In the genomic region with DNA sequence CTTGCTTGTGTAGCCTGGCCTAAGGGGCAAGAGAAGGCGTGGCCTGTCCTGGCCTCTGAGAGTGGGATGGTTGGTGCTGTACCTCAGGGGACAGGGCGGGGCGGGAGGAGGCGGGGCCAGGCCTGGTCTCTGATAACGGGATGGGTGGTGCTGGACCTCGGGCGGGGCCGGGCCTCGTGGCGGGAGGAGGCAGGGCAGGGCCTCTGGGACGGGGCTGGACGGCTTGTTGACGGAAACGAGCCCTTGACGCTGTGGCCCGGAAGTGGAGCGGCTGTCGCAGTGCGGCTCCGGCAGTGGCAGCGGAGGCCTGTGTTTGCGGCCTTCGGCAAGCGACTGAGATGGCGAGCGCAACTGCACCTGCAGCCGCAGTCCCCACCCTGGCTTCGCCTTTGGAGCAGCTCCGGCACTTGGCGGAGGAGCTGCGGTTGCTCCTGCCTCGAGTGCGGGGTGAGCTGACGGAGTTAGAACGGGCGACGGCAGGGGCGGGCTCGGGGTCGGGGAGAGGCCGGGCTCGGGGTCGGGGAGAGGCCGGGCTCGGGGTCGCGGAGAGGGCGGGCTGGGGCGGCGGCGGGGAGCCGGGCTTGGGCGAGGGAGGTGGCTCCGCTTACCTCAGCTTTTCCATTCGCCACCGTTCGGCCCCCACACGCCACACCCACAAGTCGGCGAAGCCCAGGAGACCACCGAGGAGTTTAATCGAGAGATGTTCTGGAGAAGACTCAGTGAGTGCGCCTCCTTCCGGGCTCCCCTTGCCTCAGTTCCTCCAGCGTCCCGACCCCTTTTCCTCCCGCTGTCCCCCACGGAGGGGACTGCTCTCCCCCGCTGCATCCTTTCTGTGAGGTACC, we compare ENCODE assay signal across 1 cellular context.
TF ChIP-seq lines count a peak whose summit lies in the region.

A gene with protein sequence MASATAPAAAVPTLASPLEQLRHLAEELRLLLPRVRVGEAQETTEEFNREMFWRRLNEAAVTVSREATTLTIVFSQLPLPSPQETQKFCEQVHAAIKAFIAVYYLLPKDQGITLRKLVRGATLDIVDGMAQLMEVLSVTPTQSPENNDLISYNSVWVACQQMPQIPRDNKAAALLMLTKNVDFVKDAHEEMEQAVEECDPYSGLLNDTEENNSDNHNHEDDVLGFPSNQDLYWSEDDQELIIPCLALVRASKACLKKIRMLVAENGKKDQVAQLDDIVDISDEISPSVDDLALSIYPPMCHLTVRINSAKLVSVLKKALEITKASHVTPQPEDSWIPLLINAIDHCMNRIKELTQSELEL (plus strand): TSS at position 243 of the 842 bp plus-strand sequence. CDS start 96 bp downstream, at position 339.

TF ChIP-seq in HepG2, 621 proteins besides CTCF, POLR2A, EP300 and RAD21 (continued from another document and continues in another):
- TF ChIP-seq, protein P1, sequence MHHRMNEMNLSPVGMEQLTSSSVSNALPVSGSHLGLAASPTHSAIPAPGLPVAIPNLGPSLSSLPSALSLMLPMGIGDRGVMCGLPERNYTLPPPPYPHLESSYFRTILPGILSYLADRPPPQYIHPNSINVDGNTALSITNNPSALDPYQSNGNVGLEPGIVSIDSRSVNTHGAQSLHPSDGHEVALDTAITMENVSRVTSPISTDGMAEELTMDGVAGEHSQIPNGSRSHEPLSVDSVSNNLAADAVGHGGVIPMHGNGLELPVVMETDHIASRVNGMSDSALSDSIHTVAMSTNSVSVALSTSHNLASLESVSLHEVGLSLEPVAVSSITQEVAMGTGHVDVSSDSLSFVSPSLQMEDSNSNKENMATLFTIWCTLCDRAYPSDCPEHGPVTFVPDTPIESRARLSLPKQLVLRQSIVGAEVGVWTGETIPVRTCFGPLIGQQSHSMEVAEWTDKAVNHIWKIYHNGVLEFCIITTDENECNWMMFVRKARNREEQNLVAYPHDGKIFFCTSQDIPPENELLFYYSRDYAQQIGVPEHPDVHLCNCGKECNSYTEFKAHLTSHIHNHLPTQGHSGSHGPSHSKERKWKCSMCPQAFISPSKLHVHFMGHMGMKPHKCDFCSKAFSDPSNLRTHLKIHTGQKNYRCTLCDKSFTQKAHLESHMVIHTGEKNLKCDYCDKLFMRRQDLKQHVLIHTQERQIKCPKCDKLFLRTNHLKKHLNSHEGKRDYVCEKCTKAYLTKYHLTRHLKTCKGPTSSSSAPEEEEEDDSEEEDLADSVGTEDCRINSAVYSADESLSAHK (CRISPR knock-in tag; IDR thresholded peaks at IDR 0.05; ENCODE audit: borderline replicate concordance) = no peak
- TF ChIP-seq, protein P2, sequence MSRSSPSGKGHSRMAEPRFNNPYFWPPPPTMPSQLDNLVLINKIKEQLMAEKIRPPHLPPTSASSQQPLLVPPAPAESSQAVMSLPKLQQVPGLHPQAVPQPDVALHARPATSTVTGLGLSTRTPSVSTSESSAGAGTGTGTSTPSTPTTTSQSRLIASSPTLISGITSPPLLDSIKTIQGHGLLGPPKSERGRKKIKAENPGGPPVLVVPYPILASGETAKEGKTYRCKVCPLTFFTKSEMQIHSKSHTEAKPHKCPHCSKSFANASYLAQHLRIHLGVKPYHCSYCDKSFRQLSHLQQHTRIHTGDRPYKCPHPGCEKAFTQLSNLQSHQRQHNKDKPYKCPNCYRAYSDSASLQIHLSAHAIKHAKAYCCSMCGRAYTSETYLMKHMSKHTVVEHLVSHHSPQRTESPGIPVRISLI (CRISPR knock-in tag; IDR thresholded peaks at IDR 0.05; ENCODE audit: borderline replicate concordance) = 0 out of 2 replicates have a peak, but pooled peaks have one; percentile 18
- TF ChIP-seq ZFYVE20 (CRISPR knock-in tag; IDR thresholded peaks at IDR 0.05; ENCODE audit: borderline replicate concordance, low read depth) = no peak
- TF ChIP-seq, protein P3, sequence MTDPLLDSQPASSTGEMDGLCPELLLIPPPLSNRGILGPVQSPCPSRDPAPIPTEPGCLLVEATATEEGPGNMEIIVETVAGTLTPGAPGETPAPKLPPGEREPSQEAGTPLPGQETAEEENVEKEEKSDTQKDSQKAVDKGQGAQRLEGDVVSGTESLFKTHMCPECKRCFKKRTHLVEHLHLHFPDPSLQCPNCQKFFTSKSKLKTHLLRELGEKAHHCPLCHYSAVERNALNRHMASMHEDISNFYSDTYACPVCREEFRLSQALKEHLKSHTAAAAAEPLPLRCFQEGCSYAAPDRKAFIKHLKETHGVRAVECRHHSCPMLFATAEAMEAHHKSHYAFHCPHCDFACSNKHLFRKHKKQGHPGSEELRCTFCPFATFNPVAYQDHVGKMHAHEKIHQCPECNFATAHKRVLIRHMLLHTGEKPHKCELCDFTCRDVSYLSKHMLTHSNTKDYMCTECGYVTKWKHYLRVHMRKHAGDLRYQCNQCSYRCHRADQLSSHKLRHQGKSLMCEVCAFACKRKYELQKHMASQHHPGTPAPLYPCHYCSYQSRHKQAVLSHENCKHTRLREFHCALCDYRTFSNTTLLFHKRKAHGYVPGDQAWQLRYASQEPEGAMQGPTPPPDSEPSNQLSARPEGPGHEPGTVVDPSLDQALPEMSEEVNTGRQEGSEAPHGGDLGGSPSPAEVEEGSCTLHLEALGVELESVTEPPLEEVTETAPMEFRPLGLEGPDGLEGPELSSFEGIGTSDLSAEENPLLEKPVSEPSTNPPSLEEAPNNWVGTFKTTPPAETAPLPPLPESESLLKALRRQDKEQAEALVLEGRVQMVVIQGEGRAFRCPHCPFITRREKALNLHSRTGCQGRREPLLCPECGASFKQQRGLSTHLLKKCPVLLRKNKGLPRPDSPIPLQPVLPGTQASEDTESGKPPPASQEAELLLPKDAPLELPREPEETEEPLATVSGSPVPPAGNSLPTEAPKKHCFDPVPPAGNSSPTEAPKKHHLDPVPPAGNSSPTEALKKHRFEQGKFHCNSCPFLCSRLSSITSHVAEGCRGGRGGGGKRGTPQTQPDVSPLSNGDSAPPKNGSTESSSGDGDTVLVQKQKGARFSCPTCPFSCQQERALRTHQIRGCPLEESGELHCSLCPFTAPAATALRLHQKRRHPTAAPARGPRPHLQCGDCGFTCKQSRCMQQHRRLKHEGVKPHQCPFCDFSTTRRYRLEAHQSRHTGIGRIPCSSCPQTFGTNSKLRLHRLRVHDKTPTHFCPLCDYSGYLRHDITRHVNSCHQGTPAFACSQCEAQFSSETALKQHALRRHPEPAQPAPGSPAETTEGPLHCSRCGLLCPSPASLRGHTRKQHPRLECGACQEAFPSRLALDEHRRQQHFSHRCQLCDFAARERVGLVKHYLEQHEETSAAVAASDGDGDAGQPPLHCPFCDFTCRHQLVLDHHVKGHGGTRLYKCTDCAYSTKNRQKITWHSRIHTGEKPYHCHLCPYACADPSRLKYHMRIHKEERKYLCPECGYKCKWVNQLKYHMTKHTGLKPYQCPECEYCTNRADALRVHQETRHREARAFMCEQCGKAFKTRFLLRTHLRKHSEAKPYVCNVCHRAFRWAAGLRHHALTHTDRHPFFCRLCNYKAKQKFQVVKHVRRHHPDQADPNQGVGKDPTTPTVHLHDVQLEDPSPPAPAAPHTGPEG (CRISPR knock-in tag; IDR thresholded peaks at IDR 0.05) = peak; percentile 48; the same call in 1 of the 2 replicates
- TF ChIP-seq, protein P4, sequence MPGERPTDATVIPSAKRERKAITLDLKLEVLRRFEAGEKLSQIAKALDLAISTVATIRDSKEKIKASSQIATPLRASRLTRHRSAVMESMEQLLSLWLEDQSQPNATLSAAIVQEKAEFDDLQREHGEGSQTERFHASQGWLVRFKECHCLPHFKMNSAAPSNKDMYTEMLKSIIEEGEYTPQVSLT (CRISPR knock-in tag; IDR thresholded peaks at IDR 0.05; ENCODE audit: borderline replicate concordance, low read depth) = no peak
- TF ChIP-seq, protein P5, sequence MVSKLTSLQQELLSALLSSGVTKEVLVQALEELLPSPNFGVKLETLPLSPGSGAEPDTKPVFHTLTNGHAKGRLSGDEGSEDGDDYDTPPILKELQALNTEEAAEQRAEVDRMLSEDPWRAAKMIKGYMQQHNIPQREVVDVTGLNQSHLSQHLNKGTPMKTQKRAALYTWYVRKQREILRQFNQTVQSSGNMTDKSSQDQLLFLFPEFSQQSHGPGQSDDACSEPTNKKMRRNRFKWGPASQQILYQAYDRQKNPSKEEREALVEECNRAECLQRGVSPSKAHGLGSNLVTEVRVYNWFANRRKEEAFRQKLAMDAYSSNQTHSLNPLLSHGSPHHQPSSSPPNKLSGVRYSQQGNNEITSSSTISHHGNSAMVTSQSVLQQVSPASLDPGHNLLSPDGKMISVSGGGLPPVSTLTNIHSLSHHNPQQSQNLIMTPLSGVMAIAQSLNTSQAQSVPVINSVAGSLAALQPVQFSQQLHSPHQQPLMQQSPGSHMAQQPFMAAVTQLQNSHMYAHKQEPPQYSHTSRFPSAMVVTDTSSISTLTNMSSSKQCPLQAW (CRISPR knock-in tag; IDR thresholded peaks at IDR 0.05) = peak; percentile 59; the same call in 1 of the 2 replicates
- TF ChIP-seq ZNF138 (CRISPR knock-in tag; IDR thresholded peaks at IDR 0.05; ENCODE audit: low read depth) = peak; percentile 87
- TF ChIP-seq SMARCC2 (IDR thresholded peaks at IDR 0.05) = no peak
- TF ChIP-seq DNMT1 (CRISPR knock-in tag; IDR thresholded peaks at IDR 0.05) = no peak
- TF ChIP-seq ZNF570 (CRISPR knock-in tag; IDR thresholded peaks at IDR 0.05; ENCODE audit: borderline replicate concordance) = no peak
- no peak for TF ChIP-seq ARNT (IDR thresholded peaks at IDR 0.05)
- TF ChIP-seq ZNF101 (CRISPR knock-in tag; IDR thresholded peaks at IDR 0.05; ENCODE audit: borderline replicate concordance, low read depth) = no peak
- peak; percentile 56 for TF ChIP-seq ZC3H13 (CRISPR knock-in tag; IDR thresholded peaks at IDR 0.05)
- peak; percentile 24; the same call in 1 of the 2 replicates for TF ChIP-seq KAT7 (CRISPR knock-in tag; IDR thresholded peaks at IDR 0.05; ENCODE audit: borderline replicate concordance)
- TF ChIP-seq RBM39 (IDR thresholded peaks at IDR 0.05; ENCODE audit: low read depth, low read length, poor library complexity, severe bottlenecking) = peak; percentile 81
- peak; percentile 47 for TF ChIP-seq SKI (IDR thresholded peaks at IDR 0.05; ENCODE audit: partially characterized antibody)
- TF ChIP-seq, protein P6, sequence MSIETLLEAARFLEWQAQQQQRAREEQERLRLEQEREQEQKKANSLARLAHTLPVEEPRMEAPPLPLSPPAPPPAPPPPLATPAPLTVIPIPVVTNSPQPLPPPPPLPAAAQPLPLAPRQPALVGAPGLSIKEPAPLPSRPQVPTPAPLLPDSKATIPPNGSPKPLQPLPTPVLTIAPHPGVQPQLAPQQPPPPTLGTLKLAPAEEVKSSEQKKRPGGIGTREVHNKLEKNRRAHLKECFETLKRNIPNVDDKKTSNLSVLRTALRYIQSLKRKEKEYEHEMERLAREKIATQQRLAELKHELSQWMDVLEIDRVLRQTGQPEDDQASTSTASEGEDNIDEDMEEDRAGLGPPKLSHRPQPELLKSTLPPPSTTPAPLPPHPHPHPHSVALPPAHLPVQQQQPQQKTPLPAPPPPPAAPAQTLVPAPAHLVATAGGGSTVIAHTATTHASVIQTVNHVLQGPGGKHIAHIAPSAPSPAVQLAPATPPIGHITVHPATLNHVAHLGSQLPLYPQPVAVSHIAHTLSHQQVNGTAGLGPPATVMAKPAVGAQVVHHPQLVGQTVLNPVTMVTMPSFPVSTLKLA (IDR thresholded peaks at IDR 0.05) = peak; percentile 91
- TF ChIP-seq ZBTB1 (CRISPR knock-in tag; IDR thresholded peaks at IDR 0.05; ENCODE audit: borderline replicate concordance) = no peak
- TF ChIP-seq, protein P7, sequence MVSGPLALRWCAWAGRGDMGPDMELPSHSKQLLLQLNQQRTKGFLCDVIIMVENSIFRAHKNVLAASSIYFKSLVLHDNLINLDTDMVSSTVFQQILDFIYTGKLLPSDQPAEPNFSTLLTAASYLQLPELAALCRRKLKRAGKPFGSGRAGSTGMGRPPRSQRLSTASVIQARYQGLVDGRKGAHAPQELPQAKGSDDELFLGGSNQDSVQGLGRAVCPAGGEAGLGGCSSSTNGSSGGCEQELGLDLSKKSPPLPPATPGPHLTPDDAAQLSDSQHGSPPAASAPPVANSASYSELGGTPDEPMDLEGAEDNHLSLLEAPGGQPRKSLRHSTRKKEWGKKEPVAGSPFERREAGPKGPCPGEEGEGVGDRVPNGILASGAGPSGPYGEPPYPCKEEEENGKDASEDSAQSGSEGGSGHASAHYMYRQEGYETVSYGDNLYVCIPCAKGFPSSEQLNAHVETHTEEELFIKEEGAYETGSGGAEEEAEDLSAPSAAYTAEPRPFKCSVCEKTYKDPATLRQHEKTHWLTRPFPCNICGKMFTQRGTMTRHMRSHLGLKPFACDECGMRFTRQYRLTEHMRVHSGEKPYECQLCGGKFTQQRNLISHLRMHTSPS (CRISPR knock-in tag; IDR thresholded peaks at IDR 0.05; ENCODE audit: low read depth) = peak; percentile 6; the same call in 1 of the 2 replicates
- TF ChIP-seq ZNF124 (CRISPR knock-in tag; IDR thresholded peaks at IDR 0.05) = no peak
- TF ChIP-seq ZSCAN22 (CRISPR knock-in tag; IDR thresholded peaks at IDR 0.05) = no peak
- TF ChIP-seq MBD4 (IDR thresholded peaks at IDR 0.05; ENCODE audit: borderline replicate concordance, low read length) = no peak
- no peak for TF ChIP-seq ZNF33B (CRISPR knock-in tag; IDR thresholded peaks at IDR 0.05)
- TF ChIP-seq, protein P8, sequence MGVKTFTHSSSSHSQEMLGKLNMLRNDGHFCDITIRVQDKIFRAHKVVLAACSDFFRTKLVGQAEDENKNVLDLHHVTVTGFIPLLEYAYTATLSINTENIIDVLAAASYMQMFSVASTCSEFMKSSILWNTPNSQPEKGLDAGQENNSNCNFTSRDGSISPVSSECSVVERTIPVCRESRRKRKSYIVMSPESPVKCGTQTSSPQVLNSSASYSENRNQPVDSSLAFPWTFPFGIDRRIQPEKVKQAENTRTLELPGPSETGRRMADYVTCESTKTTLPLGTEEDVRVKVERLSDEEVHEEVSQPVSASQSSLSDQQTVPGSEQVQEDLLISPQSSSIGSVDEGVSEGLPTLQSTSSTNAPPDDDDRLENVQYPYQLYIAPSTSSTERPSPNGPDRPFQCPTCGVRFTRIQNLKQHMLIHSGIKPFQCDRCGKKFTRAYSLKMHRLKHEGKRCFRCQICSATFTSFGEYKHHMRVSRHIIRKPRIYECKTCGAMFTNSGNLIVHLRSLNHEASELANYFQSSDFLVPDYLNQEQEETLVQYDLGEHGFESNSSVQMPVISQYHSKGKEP (CRISPR knock-in tag; IDR thresholded peaks at IDR 0.05) = no peak
- peak; percentile 67; the same call in 1 of the 2 replicates for TF ChIP-seq REPIN1 (CRISPR knock-in tag; IDR thresholded peaks at IDR 0.05; ENCODE audit: borderline replicate concordance, low read depth)
- TF ChIP-seq, protein P9, sequence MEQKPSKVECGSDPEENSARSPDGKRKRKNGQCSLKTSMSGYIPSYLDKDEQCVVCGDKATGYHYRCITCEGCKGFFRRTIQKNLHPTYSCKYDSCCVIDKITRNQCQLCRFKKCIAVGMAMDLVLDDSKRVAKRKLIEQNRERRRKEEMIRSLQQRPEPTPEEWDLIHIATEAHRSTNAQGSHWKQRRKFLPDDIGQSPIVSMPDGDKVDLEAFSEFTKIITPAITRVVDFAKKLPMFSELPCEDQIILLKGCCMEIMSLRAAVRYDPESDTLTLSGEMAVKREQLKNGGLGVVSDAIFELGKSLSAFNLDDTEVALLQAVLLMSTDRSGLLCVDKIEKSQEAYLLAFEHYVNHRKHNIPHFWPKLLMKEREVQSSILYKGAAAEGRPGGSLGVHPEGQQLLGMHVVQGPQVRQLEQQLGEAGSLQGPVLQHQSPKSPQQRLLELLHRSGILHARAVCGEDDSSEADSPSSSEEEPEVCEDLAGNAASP (CRISPR knock-in tag; IDR thresholded peaks at IDR 0.05; ENCODE audit: borderline replicate concordance) = peak; percentile 36; the same call in 1 of the 2 replicates
- peak; percentile 87 for TF ChIP-seq MEIS2 (CRISPR knock-in tag; IDR thresholded peaks at IDR 0.05)
- TF ChIP-seq SMAD1 (CRISPR knock-in tag; IDR thresholded peaks at IDR 0.05; ENCODE audit: borderline replicate concordance, low read depth) = no peak
- no peak for TF ChIP-seq MATR3 (CRISPR knock-in tag; IDR thresholded peaks at IDR 0.05)
- TF ChIP-seq ZSCAN31 (CRISPR knock-in tag; IDR thresholded peaks at IDR 0.05; ENCODE audit: low read depth) = peak; percentile 85
